13 cellular contexts compared by ENCODE assay signal in the genomic region with DNA sequence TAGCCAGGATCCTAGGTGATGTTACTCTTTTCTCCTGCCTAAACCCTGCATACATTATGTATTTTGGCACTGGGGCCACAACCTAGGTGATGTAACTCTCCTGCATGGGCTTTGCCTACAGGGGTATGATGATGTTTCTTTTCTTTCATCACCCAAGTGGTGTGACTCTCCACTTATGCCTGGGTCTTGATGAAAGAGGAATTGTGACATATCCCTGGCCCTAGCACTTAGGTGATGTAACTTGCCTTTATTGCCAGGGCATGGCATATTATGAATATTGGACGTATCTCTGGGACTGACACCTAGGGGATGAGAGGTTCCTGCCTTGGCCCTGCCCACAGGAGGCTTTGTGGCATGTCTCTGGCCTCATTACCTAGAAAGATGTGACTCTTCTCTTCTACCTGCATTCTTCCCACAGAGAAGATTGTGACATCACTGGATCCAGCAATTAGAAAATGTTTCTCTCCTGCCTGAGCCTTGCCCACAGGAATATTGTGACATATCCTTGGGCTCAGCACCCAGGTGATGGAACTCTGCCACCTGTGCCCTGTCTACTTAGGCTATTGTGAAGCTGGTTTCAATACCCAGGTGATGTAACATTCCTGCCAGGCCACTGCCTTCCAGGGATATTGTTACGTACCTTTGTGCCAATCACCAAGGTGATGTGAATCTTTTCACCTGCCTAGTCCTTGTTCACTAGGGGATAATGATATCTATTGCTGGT.
"Had no signal": no experiment of that assay in that cellular context is flagged by ENCODE, and none has a peak within 500 bp of the region (broad histone marks: within the 10 kb centered on the region; RNA-seq: fewer than 3 reads in every experiment).

No MANE protein-coding gene starts in this region.

- ATAC-seq: left lung had no signal

- H3K4me3 ChIP-seq: dorsolateral prefrontal cortex, left lung, thoracic aorta had no signal

- H3K9me3 ChIP-seq: left lung, thoracic aorta had no signal

- H3K27ac ChIP-seq: dorsolateral prefrontal cortex, left lung, thoracic aorta had no signal

- H3K4me1 ChIP-seq: left lung had no signal

- H3K27me3 ChIP-seq: dorsolateral prefrontal cortex, left lung had no signal

- H3K4me3 Mint-ChIP-seq: activated naive CD8-positive, alpha-beta T cell treated with anti-CD3 and anti-CD28 coated beads for 36 hours; memory B cell; stimulated activated naive CD8-positive, alpha-beta T cell treated with anti-CD3 and anti-CD28 coated beads, Interleukin-15, amount 100 ng/mL, for 72 hours had no signal

- H3K27me3 Mint-ChIP-seq: activated naive CD8-positive, alpha-beta T cell treated with anti-CD3 and anti-CD28 coated beads for 36 hours; memory B cell; stimulated activated naive CD8-positive, alpha-beta T cell treated with anti-CD3 and anti-CD28 coated beads, Interleukin-15, amount 100 ng/mL, for 72 hours had no signal

- H3K27ac Mint-ChIP-seq: memory B cell had no signal

- DNase-seq: activated effector memory CD4-positive, alpha-beta T cell treated with Interleukin-2 at 50 U/mL for 16 hours; activated naive CD8-positive, alpha-beta T cell treated with anti-CD3 and anti-CD28 coated beads for 36 hours; activated T-cell treated with anti-CD3 and anti-CD28 coated beads, Interleukin-2, amount 50 U/mL, for 1 hour; aorta; dorsolateral prefrontal cortex; foreskin melanocyte; head of caudate nucleus; left lung; stimulated activated CD4-positive, alpha-beta T cell treated with anti-CD3 and anti-CD28 coated beads, Interleukin-4, amount 100 ng/mL, for 1 hour; stimulated activated CD8-positive, alpha-beta memory T cell treated with anti-CD3 and anti-CD28 coated beads, Interleukin-4, amount 100 ng/mL, for 48 hours; stimulated activated naive CD8-positive, alpha-beta T cell treated with anti-CD3 and anti-CD28 coated beads, Interleukin-15, amount 100 ng/mL, for 72 hours had no signal

- H3K9me3 Mint-ChIP-seq: activated naive CD8-positive, alpha-beta T cell treated with anti-CD3 and anti-CD28 coated beads for 36 hours; memory B cell; stimulated activated naive CD8-positive, alpha-beta T cell treated with anti-CD3 and anti-CD28 coated beads, Interleukin-15, amount 100 ng/mL, for 72 hours had no signal
